Comparison of ENCODE assay signal across 1 cellular context in genomic region chr13:98775844-98776598, GRCh38.
TF ChIP-seq lines count a peak whose summit lies in the region.

No MANE protein-coding gene starts in this region.

TF ChIP-seq in GM23338, 12 proteins besides CTCF, POLR2A, EP300 and RAD21 (continued from another document):
- TF ChIP-seq NANOG (IDR thresholded peaks at IDR 0.05; ENCODE audit: borderline replicate concordance) (no peak), REST (IDR thresholded peaks at IDR 0.05; ENCODE audit: unreplicated experiment) (no peak), ZNF331 (CRISPR knock-in tag; IDR thresholded peaks at IDR 0.05; ENCODE audit: low read depth) (no peak), ETS1 (IDR thresholded peaks at IDR 0.05) (no peak), EZH2 (IDR thresholded peaks at IDR 0.05; ENCODE audit: low read depth, unreplicated experiment) (no peak)
